In the genomic region with DNA sequence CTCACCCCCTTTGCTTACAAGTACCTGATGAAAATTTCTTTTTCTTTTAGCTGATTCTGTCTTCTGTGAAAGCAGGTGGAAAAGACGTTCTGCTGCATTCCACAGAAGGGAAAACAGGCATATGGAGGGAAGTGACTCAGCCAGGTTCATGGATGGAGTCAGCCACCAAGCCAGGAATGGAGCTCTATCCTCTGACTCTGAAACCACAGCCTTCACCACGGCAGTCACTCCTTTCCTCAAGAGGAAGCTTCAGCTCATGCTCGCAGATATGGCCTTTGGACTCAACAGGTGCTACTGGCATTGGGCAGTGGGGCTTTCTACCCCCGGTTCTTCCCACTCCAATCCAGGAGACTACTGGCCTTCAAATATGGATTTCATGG, we compare ENCODE assay signal across 12 cellular contexts. TPM values are rescaled to one million over a fixed set of nuclear protein-coding genes. Genes with fewer than 3 reads are reported as not detected.
DNase-seq lines count a peak whose midpoint lies in the region; ATAC-seq and TF ChIP-seq lines count a peak whose summit lies in the region.
"Had no signal": no experiment of that assay in that cellular context is flagged by ENCODE, and none has a peak within 500 bp of the region (broad histone marks: within the 10 kb centered on the region; RNA-seq: fewer than 3 reads in every experiment).

No MANE protein-coding gene starts in this region.

- ATAC-seq in GM21529 (IDR thresholded peaks at IDR 0.05; ENCODE audit: unreplicated experiment), result no peak
- ATAC-seq: T-helper 17 cell had no signal

- H3K4me3 ChIP-seq in AG09309 (ENCODE audit: control insufficient read depth, low read depth, low read length) (no peak overlapping the region), astrocyte of the spinal cord (ENCODE audit: low read depth, low read length) (no peak overlapping the region), mesodermal cell (ENCODE audit: extremely low read depth, insufficient read depth, low read length, poor library complexity, severe bottlenecking) (no peak overlapping the region)

- H3K36me3 ChIP-seq in mesodermal cell (ENCODE audit: control insufficient read depth, insufficient read depth, low read length), result no peaks in the 10 kb centered on the region

- TF ChIP-seq CTCF in AG09309 (IDR thresholded peaks at IDR 0.05; ENCODE audit: control insufficient read depth, insufficient read depth, low read depth, low read length, missing control alignments) (no peak), astrocyte of the spinal cord (IDR thresholded peaks at IDR 0.05; ENCODE audit: low read depth, low read length) (no peak), GM10248 (IDR thresholded peaks at IDR 0.05; ENCODE audit: control extremely low read depth, extremely low read depth, low read depth, missing control alignments) (no peak)

- no peaks in the 10 kb centered on the region for H3K9me3 Mint-ChIP-seq in activated CD4-positive, alpha-beta memory T cell treated with anti-CD3 and anti-CD28 coated beads for 36 hours
- H3K9me3 Mint-ChIP-seq: CD4-positive, alpha-beta T cell; naive B cell had no signal

- no peak overlapping the region for H3K27ac Mint-ChIP-seq in activated CD4-positive, alpha-beta memory T cell treated with anti-CD3 and anti-CD28 coated beads for 36 hours
- H3K27ac Mint-ChIP-seq: CD4-positive, alpha-beta T cell; T-helper 17 cell had no signal

- H3K4me3 Mint-ChIP-seq in activated CD4-positive, alpha-beta memory T cell treated with anti-CD3 and anti-CD28 coated beads for 36 hours, result no peak overlapping the region
- H3K4me3 Mint-ChIP-seq: CD4-positive, alpha-beta T cell; naive B cell; T-helper 17 cell had no signal

- DNase-seq in AG09309 (ENCODE audit: low read depth) (peak; percentile 53), astrocyte of the spinal cord (ENCODE audit: low read depth, low spot score) (peak; percentile 94), GM10248 (ENCODE audit: extremely low spot score) (no peak), SKM-1 treated with dmso at 0.1 percent for 144 hours (lab: John Stamatoyannopoulos, UW; ENCODE audit: unreplicated experiment) (no peak)
- no peak for DNase-seq in activated CD4-positive, alpha-beta memory T cell treated with anti-CD3 and anti-CD28 coated beads for 36 hours
- DNase-seq: CD4-positive, alpha-beta T cell; naive B cell; NCI-H1436 treated with DMSO at 0.1 percent for 48 hours; T-helper 17 cell had no signal

- POLR2A ChIA-PET in GM10248 (lab: Yijun Ruan, JAX), result no interaction called here
- POLR2A ChIA-PET in activated CD4-positive, alpha-beta memory T cell treated with anti-CD3 and anti-CD28 coated beads for 36 hours (lab: Charles Lee), result interaction anchor here (1.3 kb wide), 1 partner anchor 8 kb away, joined by 3 read pairs; no protein-coding TSS in a partner anchor

- H3K4me1 ChIP-seq in mesodermal cell (ENCODE audit: control insufficient read depth, insufficient read depth, low read length, poor library complexity, severe bottlenecking), result peaks cover 20% of the 10 kb centered on the region

- TF ChIP-seq EP300 in Ishikawa (IDR thresholded peaks at IDR 0.05; ENCODE audit: borderline replicate concordance), result peak; percentile 22; the same call in 1 of the 2 replicates

- no peaks in the 10 kb centered on the region for H3K36me3 Mint-ChIP-seq in activated CD4-positive, alpha-beta memory T cell treated with anti-CD3 and anti-CD28 coated beads for 36 hours
- H3K36me3 Mint-ChIP-seq: naive B cell had no signal

- H3K27me3 Mint-ChIP-seq in activated CD4-positive, alpha-beta memory T cell treated with anti-CD3 and anti-CD28 coated beads for 36 hours, result no peaks in the 10 kb centered on the region

- in situ Hi-C loops in astrocyte of the spinal cord (cut with HindIII; ENCODE audit: low sequenced_read_pairs), result no loop called here

- CTCF ChIA-PET in GM10248 (lab: Yijun Ruan, JAX), result interaction anchor here (1.2 to 8.2 kb wide), 7 partner anchors 10 to 209 kb away, joined by 3 to 83 read pairs (median 10); no protein-coding TSS in a partner anchor
- CTCF ChIA-PET in activated CD4-positive, alpha-beta memory T cell treated with anti-CD3 and anti-CD28 coated beads for 36 hours (lab: Charles Lee), result interaction anchor here (3.4 to 5.3 kb wide), 3 partner anchors 13 to 41 kb away, joined by 11 to 25 read pairs (median 17); no protein-coding TSS in a partner anchor

- no peaks in the 10 kb centered on the region for H3K9me3 ChIP-seq in mesodermal cell (ENCODE audit: control insufficient read depth, low read length)

- no peak for TF ChIP-seq RAD21 in Ishikawa (IDR thresholded peaks at IDR 0.05; ENCODE audit: low read depth)

- intact Hi-C loops in activated CD4-positive, alpha-beta memory T cell treated with anti-CD3 and anti-CD28 coated beads for 36 hours (cut with micrococcal nuclease), result no loop called here

- peaks cover 7% of the 10 kb centered on the region for H3K4me1 Mint-ChIP-seq in activated CD4-positive, alpha-beta memory T cell treated with anti-CD3 and anti-CD28 coated beads for 36 hours (ENCODE audit: low read depth)

- peak overlapping the region; percentile 39 for H3K27ac ChIP-seq in mesodermal cell (ENCODE audit: low read depth, low read length, severe bottlenecking)

- 81 to 83% methylated on average over 4 of the region's 4 CpGs for WGBS in mesodermal cell (ENCODE audit: insufficient coverage in 2 of 2), 2 experiments

TF ChIP-seq in Ishikawa, 13 proteins besides CTCF, POLR2A, EP300 and RAD21:
- peak; percentile 68 for TF ChIP-seq TEAD4 (IDR thresholded peaks at IDR 0.05)
- TF ChIP-seq, protein P1, sequence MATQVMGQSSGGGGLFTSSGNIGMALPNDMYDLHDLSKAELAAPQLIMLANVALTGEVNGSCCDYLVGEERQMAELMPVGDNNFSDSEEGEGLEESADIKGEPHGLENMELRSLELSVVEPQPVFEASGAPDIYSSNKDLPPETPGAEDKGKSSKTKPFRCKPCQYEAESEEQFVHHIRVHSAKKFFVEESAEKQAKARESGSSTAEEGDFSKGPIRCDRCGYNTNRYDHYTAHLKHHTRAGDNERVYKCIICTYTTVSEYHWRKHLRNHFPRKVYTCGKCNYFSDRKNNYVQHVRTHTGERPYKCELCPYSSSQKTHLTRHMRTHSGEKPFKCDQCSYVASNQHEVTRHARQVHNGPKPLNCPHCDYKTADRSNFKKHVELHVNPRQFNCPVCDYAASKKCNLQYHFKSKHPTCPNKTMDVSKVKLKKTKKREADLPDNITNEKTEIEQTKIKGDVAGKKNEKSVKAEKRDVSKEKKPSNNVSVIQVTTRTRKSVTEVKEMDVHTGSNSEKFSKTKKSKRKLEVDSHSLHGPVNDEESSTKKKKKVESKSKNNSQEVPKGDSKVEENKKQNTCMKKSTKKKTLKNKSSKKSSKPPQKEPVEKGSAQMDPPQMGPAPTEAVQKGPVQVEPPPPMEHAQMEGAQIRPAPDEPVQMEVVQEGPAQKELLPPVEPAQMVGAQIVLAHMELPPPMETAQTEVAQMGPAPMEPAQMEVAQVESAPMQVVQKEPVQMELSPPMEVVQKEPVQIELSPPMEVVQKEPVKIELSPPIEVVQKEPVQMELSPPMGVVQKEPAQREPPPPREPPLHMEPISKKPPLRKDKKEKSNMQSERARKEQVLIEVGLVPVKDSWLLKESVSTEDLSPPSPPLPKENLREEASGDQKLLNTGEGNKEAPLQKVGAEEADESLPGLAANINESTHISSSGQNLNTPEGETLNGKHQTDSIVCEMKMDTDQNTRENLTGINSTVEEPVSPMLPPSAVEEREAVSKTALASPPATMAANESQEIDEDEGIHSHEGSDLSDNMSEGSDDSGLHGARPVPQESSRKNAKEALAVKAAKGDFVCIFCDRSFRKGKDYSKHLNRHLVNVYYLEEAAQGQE (IDR thresholded peaks at IDR 0.05; ENCODE audit: low read depth), result no peak
- no peak for TF ChIP-seq FOXM1 (IDR thresholded peaks at IDR 0.05; ENCODE audit: borderline replicate concordance, low read depth)
- TF ChIP-seq TAF1 (IDR thresholded peaks at IDR 0.05; ENCODE audit: low read depth), result 0 out of 2 replicates have a peak, but pooled peaks have one; percentile 1
- TF ChIP-seq, protein P2, sequence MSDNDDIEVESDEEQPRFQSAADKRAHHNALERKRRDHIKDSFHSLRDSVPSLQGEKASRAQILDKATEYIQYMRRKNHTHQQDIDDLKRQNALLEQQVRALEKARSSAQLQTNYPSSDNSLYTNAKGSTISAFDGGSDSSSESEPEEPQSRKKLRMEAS (IDR thresholded peaks at IDR 0.05), result peak; percentile 31; the same call in 1 of the 2 replicates
- TF ChIP-seq CREB1 (IDR thresholded peaks at IDR 0.05; ENCODE audit: low read depth), result no peak
- TF ChIP-seq TCF12 (IDR thresholded peaks at IDR 0.05; ENCODE audit: low read depth), result peak; percentile 68; the same call in 1 of the 2 replicates
- no peak for TF ChIP-seq NFIC (IDR thresholded peaks at IDR 0.05)
- no peak for TF ChIP-seq CEBPB (IDR thresholded peaks at IDR 0.05)
- TF ChIP-seq YY1 (IDR thresholded peaks at IDR 0.05; ENCODE audit: low read depth), result no peak

RNA-seq across cellular contexts. Expression of a gene that starts 11.5 kb away (rescaled TPM):
- polyA plus RNA-seq in mesodermal cell (2013, experiment 1 of 2), result 125 TPM
- 104 TPM for polyA plus RNA-seq in mesodermal cell (2013, experiment 2 of 2)
- total RNA-seq in activated CD4-positive, alpha-beta memory T cell treated with anti-CD3 and anti-CD28 coated beads for 36 hours, result under 1 TPM; 0.45 to 0.73 TPM
- total RNA-seq: CD4-positive, alpha-beta T cell had no signal

RNA-seq across cellular contexts. Expression of a gene that starts 25.0 kb away (rescaled TPM):
- 24.4 TPM for polyA plus RNA-seq in mesodermal cell (2013, experiment 1 of 2)
- polyA plus RNA-seq in mesodermal cell (2013, experiment 2 of 2), result 24.9 TPM
- 10 to 100 TPM; 20.8 to 21.5 TPM for total RNA-seq in activated CD4-positive, alpha-beta memory T cell treated with anti-CD3 and anti-CD28 coated beads for 36 hours

Comparison
In these comparisons a context has a peak if more than half of its experiments do, and no peak if none do; other contexts are left out.
1. DNase-seq: peak in AG09309 (single experiment) and astrocyte of the spinal cord (single experiment); none in GM10248 (single experiment), SKM-1 treated with dmso at 0.1 percent for 144 hours (single experiment) and activated CD4-positive, alpha-beta memory T cell treated with anti-CD3 and anti-CD28 coated beads for 36 hours (single experiment).